15 cellular contexts compared by ENCODE assay signal in genomic region chr4:113693993-113694392, GRCh38.
DNase-seq lines count a peak whose midpoint lies in the region; ATAC-seq and TF ChIP-seq lines count a peak whose summit lies in the region.
"Had no signal": no experiment of that assay in that cellular context is flagged by ENCODE, and none has a peak within 500 bp of the region (broad histone marks: within the 10 kb centered on the region; RNA-seq: fewer than 3 reads in every experiment).

No MANE protein-coding gene starts in this region.

- peaks cover 45% of the 10 kb centered on the region for H3K36me3 Mint-ChIP-seq in activated T-cell treated with anti-CD3 and anti-CD28 coated beads, Interleukin-2, amount 50 U/mL, for 24 hours (ENCODE audit: low read depth)
- H3K36me3 Mint-ChIP-seq in progenitor cell of endocrine pancreas (ENCODE audit: insufficient read depth): no peaks in the 10 kb centered on the region

- peaks cover 38% of the 10 kb centered on the region for H3K4me1 Mint-ChIP-seq in activated T-cell treated with anti-CD3 and anti-CD28 coated beads, Interleukin-2, amount 50 U/mL, for 24 hours (ENCODE audit: low read depth)
- H3K4me1 Mint-ChIP-seq in progenitor cell of endocrine pancreas (ENCODE audit: low read depth): peaks cover 17% of the 10 kb centered on the region

- no peak overlapping the region for H3K27ac ChIP-seq in HEK293 (ENCODE audit: extremely low read depth, low read depth, low read length)
- H3K27ac ChIP-seq: C4-2B had no signal

- no peak for TF ChIP-seq CTCF in HEK293 (tag by site-specific recombination; IDR thresholded peaks at IDR 0.05)
- no peak for TF ChIP-seq CTCF in fibroblast of villous mesenchyme (IDR thresholded peaks at IDR 0.05; ENCODE audit: insufficient read depth, low read depth, low read length)
- TF ChIP-seq CTCF in progenitor cell of endocrine pancreas (IDR thresholded peaks at IDR 0.05; ENCODE audit: unreplicated experiment): no peak

- CTCF ChIA-PET in HEK293 (lab: Yijun Ruan, JAX): no interaction called here

- no peak for DNase-seq in activated T-cell treated with anti-CD3 and anti-CD28 coated beads, Interleukin-2, amount 50 U/mL, for 24 hours
- no peak for DNase-seq in activated T-cell treated with anti-CD3 and anti-CD28 coated beads for 4 hours
- DNase-seq in fibroblast of villous mesenchyme (ENCODE audit: low read depth): peak; percentile 30
- DNase-seq in progenitor cell of endocrine pancreas (ENCODE audit: low spot score, unreplicated experiment): no peak
- no peak for DNase-seq in SHP77 (lab: John Stamatoyannopoulos, UW)
- DNase-seq: Calu3, HCEC 1CT, MV-4-11, NCI-H1417, NCI-H1930, NCI-H526 treated with DMSO at 0.1 percent for 48 hours, Right ventricle myocardium superior had no signal

- POLR2A ChIA-PET in HEK293 (lab: Yijun Ruan, JAX): no interaction called here

- H3K9me3 ChIP-seq in HEK293 (ENCODE audit: control insufficient read depth, insufficient read depth, low read depth, low read length): no peaks in the 10 kb centered on the region

- no peaks in the 10 kb centered on the region for H3K36me3 ChIP-seq in HEK293 (ENCODE audit: control insufficient read depth in 2 of 2, insufficient read depth in 1 of 2, low read length in 2 of 2)

- H3K27me3 Mint-ChIP-seq in activated T-cell treated with anti-CD3 and anti-CD28 coated beads, Interleukin-2, amount 50 U/mL, for 24 hours: no peaks in the 10 kb centered on the region
- no peaks in the 10 kb centered on the region for H3K27me3 Mint-ChIP-seq in progenitor cell of endocrine pancreas

- peak overlapping the region; percentile 78 for H3K27ac Mint-ChIP-seq in activated T-cell treated with anti-CD3 and anti-CD28 coated beads, Interleukin-2, amount 50 U/mL, for 24 hours
- peak overlapping the region; percentile 47 for H3K27ac Mint-ChIP-seq in progenitor cell of endocrine pancreas

- H3K9me3 Mint-ChIP-seq in activated T-cell treated with anti-CD3 and anti-CD28 coated beads, Interleukin-2, amount 50 U/mL, for 24 hours: no peaks in the 10 kb centered on the region
- no peaks in the 10 kb centered on the region for H3K9me3 Mint-ChIP-seq in progenitor cell of endocrine pancreas (ENCODE audit: low read depth)

- no peak for ATAC-seq in HG03565 (IDR thresholded peaks at IDR 0.05; ENCODE audit: unreplicated experiment)

- no peak overlapping the region for H3K4me3 ChIP-seq in HEK293 (ENCODE audit: low read depth, low read length)
- H3K4me3 ChIP-seq in fibroblast of villous mesenchyme (ENCODE audit: low read depth, low read length): no peak overlapping the region

- no peak overlapping the region for H3K4me3 Mint-ChIP-seq in activated T-cell treated with anti-CD3 and anti-CD28 coated beads, Interleukin-2, amount 50 U/mL, for 24 hours
- H3K4me3 Mint-ChIP-seq in progenitor cell of endocrine pancreas (ENCODE audit: low read depth): no peak overlapping the region

- peaks cover 15% of the 10 kb centered on the region for H3K4me1 ChIP-seq in HEK293 (ENCODE audit: control insufficient read depth, insufficient read depth, low read length)

TF ChIP-seq in HEK293, 187 proteins besides CTCF, POLR2A, EP300 and RAD21:
- TF ChIP-seq SCRT2 (tag by site-specific recombination; IDR thresholded peaks at IDR 0.05): no peak
- TF ChIP-seq SP7 (tag by site-specific recombination; IDR thresholded peaks at IDR 0.05): peak; percentile 19; the same call in 1 of the 2 replicates
- TF ChIP-seq PRDM4 (tag by site-specific recombination; IDR thresholded peaks at IDR 0.05): peak; percentile 97
- 0 out of 2 replicates have a peak, but pooled peaks have one; percentile 24 for TF ChIP-seq PRDM6 (tag by site-specific recombination; IDR thresholded peaks at IDR 0.05)
- TF ChIP-seq ZNF311 (tag by site-specific recombination; IDR thresholded peaks at IDR 0.05; ENCODE audit: borderline replicate concordance): no peak
TF ChIP-seq in HEK293: peak in this region for 3.
